ENCODE assay signal across 20 cellular contexts in the genomic region with DNA sequence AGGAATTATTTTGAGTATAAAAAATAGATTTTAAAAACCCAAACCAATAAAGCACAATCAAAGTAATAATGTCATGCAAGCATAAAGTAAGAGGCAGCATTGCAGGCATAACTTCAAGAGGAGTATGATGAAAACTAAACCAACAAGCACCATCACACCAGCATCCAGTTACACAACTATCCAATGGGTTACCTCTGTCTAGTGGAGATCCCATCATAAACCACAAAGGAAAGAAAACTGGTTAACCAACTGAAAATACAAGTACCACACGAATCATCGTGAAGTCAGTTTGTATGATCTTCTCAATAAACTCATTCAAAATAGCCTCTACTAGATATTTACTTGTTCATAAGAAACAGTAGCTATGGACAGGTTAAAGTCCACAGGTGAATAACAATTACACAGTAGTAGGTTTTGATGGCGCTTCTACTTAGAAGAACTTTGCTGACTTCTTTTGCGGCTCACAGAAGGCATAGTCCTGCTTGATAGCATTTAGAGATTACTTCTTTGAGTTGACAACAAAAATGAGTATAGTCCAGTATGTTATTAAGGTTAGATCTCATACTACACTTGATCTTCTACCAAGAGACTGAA.
DNase-seq lines count a peak whose midpoint lies in the region; ATAC-seq and TF ChIP-seq lines count a peak whose summit lies in the region.
"Had no signal": no experiment of that assay in that cellular context is flagged by ENCODE, and none has a peak within 500 bp of the region (broad histone marks: within the 10 kb centered on the region; RNA-seq: fewer than 3 reads in every experiment).

No MANE protein-coding gene starts in this region.

- no peak overlapping the region for H3K27ac Mint-ChIP-seq in activated naive CD8-positive, alpha-beta T cell treated with anti-CD3 and anti-CD28 coated beads, Interleukin-2, amount 10 ng/mL, durations not matched to agents 7 days and 5 days
- H3K27ac Mint-ChIP-seq in activated naive CD8-positive, alpha-beta T cell treated with anti-CD3 and anti-CD28 coated beads for 36 hours = no peak overlapping the region
- peak overlapping the region in 1 of 2 donors; percentile 82 for H3K27ac Mint-ChIP-seq in stimulated activated naive CD8-positive, alpha-beta T cell treated with anti-CD3 and anti-CD28 coated beads, Interleukin-15, amount 100 ng/mL, for 72 hours
- H3K27ac Mint-ChIP-seq: activated naive CD4-positive, alpha-beta T cell treated with anti-CD3 and anti-CD28 coated beads, Interleukin-2, amount 50 U/mL, for 24 hours; CD8-positive, alpha-beta T cell; mesothelial cell of epicardium; stimulated activated naive B cell treated with anti-CD40 and anti-IgM and Interleukin-4, amounts not matched to agents 10 μg/mL and 1 μg/mL and 100 μg/mL, for 72 hours had no signal

- H3K36me3 Mint-ChIP-seq in activated naive CD8-positive, alpha-beta T cell treated with anti-CD3 and anti-CD28 coated beads, Interleukin-2, amount 10 ng/mL, durations not matched to agents 7 days and 5 days = peaks cover 16% of the 10 kb centered on the region
- H3K36me3 Mint-ChIP-seq in activated naive CD8-positive, alpha-beta T cell treated with anti-CD3 and anti-CD28 coated beads for 36 hours = peaks cover 14% of the 10 kb centered on the region

- H3K79me1 ChIP-seq in trophoblast cell (ENCODE audit: low read length) = no peaks in the 10 kb centered on the region

- H3K27me3 ChIP-seq in trophoblast cell (ENCODE audit: insufficient read depth, low read length) = no peaks in the 10 kb centered on the region
- H3K27me3 ChIP-seq: brain microvascular endothelial cell, foreskin keratinocyte, tibial nerve had no signal

- no peak overlapping the region for H2BK5ac ChIP-seq in trophoblast cell (ENCODE audit: low read depth, low read length, poor library complexity)

- no peak overlapping the region for H3K4ac ChIP-seq in trophoblast cell (ENCODE audit: low read depth, low read length)

- H3K27me3 Mint-ChIP-seq in activated naive CD8-positive, alpha-beta T cell treated with anti-CD3 and anti-CD28 coated beads, Interleukin-2, amount 10 ng/mL, durations not matched to agents 7 days and 5 days = no peaks in the 10 kb centered on the region
- H3K27me3 Mint-ChIP-seq in activated naive CD8-positive, alpha-beta T cell treated with anti-CD3 and anti-CD28 coated beads for 36 hours = no peaks in the 10 kb centered on the region
- no peaks in the 10 kb centered on the region for H3K27me3 Mint-ChIP-seq in stimulated activated naive CD8-positive, alpha-beta T cell treated with anti-CD3 and anti-CD28 coated beads, Interleukin-15, amount 100 ng/mL, for 72 hours
- H3K27me3 Mint-ChIP-seq: activated naive CD4-positive, alpha-beta T cell treated with anti-CD3 and anti-CD28 coated beads, Interleukin-2, amount 50 U/mL, for 24 hours; stimulated activated naive B cell treated with anti-CD40 and anti-IgM and Interleukin-4, amounts not matched to agents 10 μg/mL and 1 μg/mL and 100 μg/mL, for 72 hours had no signal

- H2BK12ac ChIP-seq in trophoblast cell (ENCODE audit: low read length) = no peak overlapping the region

- no peak overlapping the region for H3K4me2 ChIP-seq in trophoblast cell (ENCODE audit: low read length)

- no peak overlapping the region for H2AK5ac ChIP-seq in trophoblast cell (ENCODE audit: low read length)

- no peak overlapping the region for H3K23ac ChIP-seq in trophoblast cell (ENCODE audit: low read length)

- TF ChIP-seq CTCF in GM10266 (IDR thresholded peaks at IDR 0.05; ENCODE audit: control insufficient read depth, insufficient read depth, low read depth, missing control alignments) = no peak

- no peak overlapping the region for H3K18ac ChIP-seq in trophoblast cell (ENCODE audit: low read length)

- no peak overlapping the region for H3K27ac ChIP-seq in trophoblast cell (ENCODE audit: low read depth, low read length)
- H3K27ac ChIP-seq: brain microvascular endothelial cell, coronary artery, foreskin keratinocyte, tibial nerve had no signal

- no peaks in the 10 kb centered on the region for H3K36me3 ChIP-seq in trophoblast cell (ENCODE audit: control insufficient read depth in 1 of 2, insufficient read depth in 2 of 2, low read length in 2 of 2)
- H3K36me3 ChIP-seq: brain microvascular endothelial cell, tibial nerve had no signal

- no peak overlapping the region for H3K14ac ChIP-seq in trophoblast cell (ENCODE audit: low read length)

- no peak overlapping the region for H3K4me3 Mint-ChIP-seq in activated naive CD8-positive, alpha-beta T cell treated with anti-CD3 and anti-CD28 coated beads, Interleukin-2, amount 10 ng/mL, durations not matched to agents 7 days and 5 days
- no peak overlapping the region for H3K4me3 Mint-ChIP-seq in activated naive CD8-positive, alpha-beta T cell treated with anti-CD3 and anti-CD28 coated beads for 36 hours
- H3K4me3 Mint-ChIP-seq in stimulated activated naive CD8-positive, alpha-beta T cell treated with anti-CD3 and anti-CD28 coated beads, Interleukin-15, amount 100 ng/mL, for 72 hours = no peak overlapping the region
- H3K4me3 Mint-ChIP-seq: activated naive CD4-positive, alpha-beta T cell treated with anti-CD3 and anti-CD28 coated beads, Interleukin-2, amount 50 U/mL, for 24 hours; CD8-positive, alpha-beta T cell; mesothelial cell of epicardium; stimulated activated naive B cell treated with anti-CD40 and anti-IgM and Interleukin-4, amounts not matched to agents 10 μg/mL and 1 μg/mL and 100 μg/mL, for 72 hours had no signal

- no peak overlapping the region for H3K9ac ChIP-seq in trophoblast cell (ENCODE audit: low read length)

- H3K4me1 ChIP-seq in trophoblast cell (ENCODE audit: control insufficient read depth in 1 of 2, insufficient read depth in 2 of 2, low read length in 2 of 2) = no peaks in the 10 kb centered on the region
- H3K4me1 ChIP-seq: foreskin keratinocyte, tibial nerve had no signal

- H2BK120ac ChIP-seq in trophoblast cell (ENCODE audit: insufficient read depth, low read length, poor library complexity) = no peak overlapping the region

- no peak overlapping the region for H4K8ac ChIP-seq in trophoblast cell (ENCODE audit: low read depth, low read length)

- no peak overlapping the region for H4K91ac ChIP-seq in trophoblast cell (ENCODE audit: low read depth, low read length)

- H3K4me1 Mint-ChIP-seq in activated naive CD8-positive, alpha-beta T cell treated with anti-CD3 and anti-CD28 coated beads, Interleukin-2, amount 10 ng/mL, durations not matched to agents 7 days and 5 days = peaks cover 9% of the 10 kb centered on the region
- H3K4me1 Mint-ChIP-seq in activated naive CD8-positive, alpha-beta T cell treated with anti-CD3 and anti-CD28 coated beads for 36 hours = no peaks in the 10 kb centered on the region
- H3K4me1 Mint-ChIP-seq in stimulated activated naive CD8-positive, alpha-beta T cell treated with anti-CD3 and anti-CD28 coated beads, Interleukin-15, amount 100 ng/mL, for 72 hours = peaks cover 8% of the 10 kb centered on the region
- H3K4me1 Mint-ChIP-seq: activated naive CD4-positive, alpha-beta T cell treated with anti-CD3 and anti-CD28 coated beads, Interleukin-2, amount 50 U/mL, for 24 hours; mesothelial cell of epicardium had no signal

- no peak overlapping the region for H4K12ac ChIP-seq in trophoblast cell (ENCODE audit: low read depth, low read length)

- WGBS in trophoblast cell (ENCODE audit: extremely low coverage, insufficient coverage, insufficient read length) = no CpG with 5 or more reads among the region's 4 CpGs

- no peak overlapping the region for H3K4me3 ChIP-seq in trophoblast cell (ENCODE audit: low read depth, low read length)
- H3K4me3 ChIP-seq: coronary artery, tibial nerve had no signal

- H3K9me3 Mint-ChIP-seq in activated naive CD8-positive, alpha-beta T cell treated with anti-CD3 and anti-CD28 coated beads, Interleukin-2, amount 10 ng/mL, durations not matched to agents 7 days and 5 days = peaks cover 4% of the 10 kb centered on the region
- peaks cover 6% of the 10 kb centered on the region for H3K9me3 Mint-ChIP-seq in activated naive CD8-positive, alpha-beta T cell treated with anti-CD3 and anti-CD28 coated beads for 36 hours
- peaks cover 8 to 9% of the 10 kb centered on the region in 2 donors for H3K9me3 Mint-ChIP-seq in stimulated activated naive CD8-positive, alpha-beta T cell treated with anti-CD3 and anti-CD28 coated beads, Interleukin-15, amount 100 ng/mL, for 72 hours

- no peaks in the 10 kb centered on the region for H3K9me3 ChIP-seq in trophoblast cell (ENCODE audit: insufficient read depth, low read depth, low read length)

- ATAC-seq in activated naive CD8-positive, alpha-beta T cell treated with anti-CD3 and anti-CD28 coated beads, Interleukin-2, amount 10 ng/mL, durations not matched to agents 7 days and 5 days (ENCODE audit: low read depth) = peak; percentile 30
- ATAC-seq in stimulated activated naive CD8-positive, alpha-beta T cell treated with anti-CD3 and anti-CD28 coated beads, Interleukin-15, amount 100 ng/mL, for 72 hours = peak; percentile 99
- ATAC-seq in GM21367 (IDR thresholded peaks at IDR 0.05; ENCODE audit: unreplicated experiment) = no peak
- ATAC-seq: CD8-positive, alpha-beta T cell; foreskin keratinocyte; stimulated activated naive B cell treated with anti-CD40 and anti-IgM and Interleukin-4, amounts not matched to agents 10 μg/mL and 1 μg/mL and 100 μg/mL, for 72 hours had no signal

- no peaks in the 10 kb centered on the region for H3K79me2 ChIP-seq in trophoblast cell (ENCODE audit: control insufficient read depth, insufficient read depth, low read length, poor library complexity)

- DNase-seq in activated naive CD8-positive, alpha-beta T cell treated with anti-CD3 and anti-CD28 coated beads, Interleukin-2, amount 10 ng/mL, durations not matched to agents 7 days and 5 days = no peak
- DNase-seq in activated naive CD8-positive, alpha-beta T cell treated with anti-CD3 and anti-CD28 coated beads for 36 hours = no peak
- DNase-seq in NOMO-1 treated with dmso at 0.1 percent for 144 hours (lab: John Stamatoyannopoulos, UW; ENCODE audit: unreplicated experiment) (peak; percentile 67), iris pigment epithelial cell (ENCODE audit: low read depth) (peak; percentile 17), GM10266 (ENCODE audit: extremely low spot score) (no peak), trophoblast cell (no peak)
- DNase-seq in stimulated activated naive CD8-positive, alpha-beta T cell treated with anti-CD3 and anti-CD28 coated beads, Interleukin-15, amount 100 ng/mL, for 72 hours = peak in 1 of 2 donors; percentile 11
- DNase-seq: activated CD4-positive, alpha-beta T cell treated with anti-CD3 and anti-CD28 coated beads for 48 hours; brain microvascular endothelial cell; CD8-positive, alpha-beta T cell; DMS79; NCI-H1105 treated with DMSO at 0.1 percent for 48 hours; NCI-H69; stimulated activated naive B cell treated with anti-CD40 and anti-IgM and Interleukin-4, amounts not matched to agents 10 μg/mL and 1 μg/mL and 100 μg/mL, for 72 hours had no signal

- POLR2A ChIA-PET in activated naive CD8-positive, alpha-beta T cell treated with anti-CD3 and anti-CD28 coated beads, Interleukin-2, amount 10 ng/mL, durations not matched to agents 7 days and 5 days (lab: Charles Lee) = no interaction called here

- H2AFZ ChIP-seq in trophoblast cell (ENCODE audit: insufficient read depth, low read length, poor library complexity) = no peak overlapping the region

Comparison
In these comparisons a context has a peak if more than half of its experiments do, and no peak if none do; other contexts are left out.
1. DNase-seq: peak in NOMO-1 treated with dmso at 0.1 percent for 144 hours (single experiment) and iris pigment epithelial cell (single experiment); none in activated naive CD8-positive, alpha-beta T cell treated with anti-CD3 and anti-CD28 coated beads, Interleukin-2, amount 10 ng/mL, durations not matched to agents 7 days and 5 days (single experiment), activated naive CD8-positive, alpha-beta T cell treated with anti-CD3 and anti-CD28 coated beads for 36 hours (single experiment), GM10266 (single experiment) and trophoblast cell (0 of 2).